Comparison of ENCODE assay signal across 11 cellular contexts in the genomic region with DNA sequence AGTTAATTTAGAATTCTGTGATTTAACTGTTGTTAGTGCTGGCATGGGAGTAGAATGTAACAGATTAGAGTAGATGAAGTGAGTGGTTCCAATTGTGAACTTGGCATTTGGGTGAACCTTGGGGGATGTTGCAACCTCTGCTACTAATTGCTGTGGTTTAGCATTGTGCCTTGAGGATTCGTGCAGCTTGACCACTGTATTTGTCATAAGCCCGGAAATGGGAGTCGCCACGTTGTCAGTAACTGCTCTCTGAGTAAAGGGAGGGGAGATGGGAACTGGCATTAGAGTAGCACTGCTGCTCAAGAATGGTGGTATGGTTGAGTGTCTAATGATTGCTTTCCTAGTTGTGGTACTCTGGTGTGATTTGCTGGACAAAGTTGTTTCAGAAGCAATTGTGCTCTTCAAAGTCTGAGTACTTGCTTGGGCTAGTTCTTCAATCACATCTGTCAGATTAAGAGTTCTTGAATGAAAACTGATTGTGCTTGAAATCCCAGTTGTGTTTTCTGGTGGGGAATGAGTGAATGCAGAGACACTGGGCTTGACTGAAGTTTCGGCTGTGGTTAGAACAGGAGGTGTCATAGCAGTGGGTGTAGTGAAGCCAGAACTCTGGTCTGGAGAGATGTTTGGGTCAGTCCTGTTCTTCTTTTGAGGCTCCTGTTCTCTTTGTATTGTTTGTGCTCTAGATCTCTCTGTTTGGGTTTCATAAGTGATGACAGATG. TPM values are rescaled to one million over a fixed set of nuclear protein-coding genes. Genes with fewer than 3 reads are reported as not detected.
DNase-seq lines count a peak whose midpoint lies in the region; ATAC-seq and TF ChIP-seq lines count a peak whose summit lies in the region.
"Had no signal": no experiment of that assay in that cellular context is flagged by ENCODE, and none has a peak within 500 bp of the region (broad histone marks: within the 10 kb centered on the region; RNA-seq: fewer than 3 reads in every experiment).

No MANE protein-coding gene starts in this region.

- no peak overlapping the region for H3K56ac ChIP-seq in mesendoderm (ENCODE audit: low read length)

- TF ChIP-seq CTCF in mammary epithelial cell (conservative IDR thresholded peaks at IDR 0.05 in 1 of 2, IDR thresholded peaks at IDR 0.05 in 1 of 2; ENCODE audit: extremely low read depth in 1 of 2, insufficient read depth in 1 of 2, low read depth in 1 of 2, low read length in 2 of 2) = no peak

- no peak overlapping the region for H3K18ac ChIP-seq in mesendoderm (ENCODE audit: low read length)

- H3K4me2 ChIP-seq in mammary epithelial cell (ENCODE audit: insufficient read depth, low read depth, low read length) = no peak overlapping the region
- H3K4me2 ChIP-seq in mesendoderm (ENCODE audit: low read length) = no peak overlapping the region

- H3K79me1 ChIP-seq in mesendoderm (ENCODE audit: low read length) = no peaks in the 10 kb centered on the region

- H3K79me2 ChIP-seq in mammary epithelial cell (ENCODE audit: insufficient read depth, low read length) = no peaks in the 10 kb centered on the region
- H3K79me2 ChIP-seq in mesendoderm (ENCODE audit: control insufficient read depth, insufficient read depth, low read length) = no peaks in the 10 kb centered on the region

- H2AFZ ChIP-seq in mammary epithelial cell (ENCODE audit: low read depth, low read length) = no peak overlapping the region

- no peak overlapping the region for H3K27ac Mint-ChIP-seq in naive thymus-derived CD4-positive, alpha-beta T cell
- H3K27ac Mint-ChIP-seq: activated naive CD4-positive, alpha-beta T cell treated with anti-CD3 and anti-CD28 coated beads, Interleukin-2, amount 50 U/mL, for 24 hours had no signal

- peaks cover 20% of the 10 kb centered on the region for H3K27me3 ChIP-seq in mammary epithelial cell (ENCODE audit: insufficient read depth, low read length)
- H3K27me3 ChIP-seq in naive thymus-derived CD4-positive, alpha-beta T cell (ENCODE audit: control insufficient read depth in 2 of 2, insufficient read depth in 2 of 2, low read length in 2 of 2) = no peaks in the 10 kb centered on the region
- no peaks in the 10 kb centered on the region for H3K27me3 ChIP-seq in mesendoderm (ENCODE audit: insufficient read depth, low read length, poor library complexity)

- H2BK5ac ChIP-seq in mesendoderm (ENCODE audit: low read length) = no peak overlapping the region

- H2AK5ac ChIP-seq in mesendoderm (ENCODE audit: low read length) = no peak overlapping the region

- H3K4me3 ChIP-seq in mammary epithelial cell (replicated peaks in 1 of 3; ENCODE audit: insufficient read depth in 1 of 3, low read depth in 2 of 3, low read length in 3 of 3) = no peak overlapping the region
- no peak overlapping the region for H3K4me3 ChIP-seq in naive thymus-derived CD4-positive, alpha-beta T cell (ENCODE audit: low read length)
- H3K4me3 ChIP-seq in mesendoderm (ENCODE audit: low read length) = no peak overlapping the region

- 18% methylated on average over 5 of the region's 5 CpGs for WGBS in mammary epithelial cell (ENCODE audit: low coverage, missing lambda C conversion rate)
- no CpG with 5 or more reads among the region's 5 CpGs for WGBS in mesendoderm (ENCODE audit: extremely low coverage, insufficient coverage, low lambda C conversion rate)

- no peak overlapping the region for H2BK15ac ChIP-seq in mesendoderm (replicated peaks; ENCODE audit: low read depth)

- no peak overlapping the region for H3K23ac ChIP-seq in mesendoderm (ENCODE audit: low read length)

- BruUV-seq in mammary epithelial cell (replicated peaks; lab: Mats Ljungman, UMichigan) = no TSS peak

- no peak overlapping the region for H4K5ac ChIP-seq in mesendoderm (ENCODE audit: low read length)

- ATAC-seq in naive thymus-derived CD4-positive, alpha-beta T cell = peak; percentile 67

- H3K36me3 Mint-ChIP-seq in naive thymus-derived CD4-positive, alpha-beta T cell = no peaks in the 10 kb centered on the region
- H3K36me3 Mint-ChIP-seq: activated naive CD4-positive, alpha-beta T cell treated with anti-CD3 and anti-CD28 coated beads, Interleukin-2, amount 50 U/mL, for 24 hours had no signal

- DNase-seq in EL (peak; percentile 92), NCI-H226 (peak; percentile 77), mammary epithelial cell (peak; percentile 85), NCI-H2029 (lab: John Stamatoyannopoulos, UW) (no peak), mesendoderm (no peak), NCI-H2227 (lab: John Stamatoyannopoulos, UW; ENCODE audit: unreplicated experiment) (no peak)
- DNase-seq in naive thymus-derived CD4-positive, alpha-beta T cell = no peak
- DNase-seq in activated CD8-positive, alpha-beta memory T cell treated with anti-CD3 and anti-CD28 coated beads, Interleukin-2, amount 50 U/mL, for 4 hours = no peak
- DNase-seq: posterior cingulate gyrus had no signal

- CTCF ChIA-PET in mammary epithelial cell (lab: Charles Lee; ENCODE audit: low non-redundant PET) = no interaction called here
- CTCF ChIA-PET in naive thymus-derived CD4-positive, alpha-beta T cell (lab: Charles Lee) = no interaction called here

- no peak overlapping the region for H2BK120ac ChIP-seq in mesendoderm (ENCODE audit: low read depth, low read length)

- H4K20me1 ChIP-seq in mammary epithelial cell (ENCODE audit: insufficient read depth, low read length) = no peaks in the 10 kb centered on the region

- no peaks in the 10 kb centered on the region for H3K9me3 ChIP-seq in mammary epithelial cell (replicated peaks; ENCODE audit: insufficient read depth, low read length)
- H3K9me3 ChIP-seq in naive thymus-derived CD4-positive, alpha-beta T cell (ENCODE audit: control insufficient read depth in 2 of 3, low read length in 3 of 3) = no peaks in the 10 kb centered on the region

- POLR2A ChIA-PET in naive thymus-derived CD4-positive, alpha-beta T cell (lab: Charles Lee) = no interaction called here

- intact Hi-C loops in mammary epithelial cell (cut with micrococcal nuclease) = loop anchor here (10.0 kb wide), 1 partner anchor 1019 kb away; no protein-coding TSS in a partner anchor
- intact Hi-C loops in naive thymus-derived CD4-positive, alpha-beta T cell (cut with micrococcal nuclease) = no loop called here

- dilution Hi-C loops in mammary epithelial cell (cut with HindIII; ENCODE audit: low sequenced_read_pairs) = no loop called here

- H3K4ac ChIP-seq in mesendoderm (ENCODE audit: low read depth, low read length) = no peak overlapping the region

- H3K4me1 Mint-ChIP-seq in naive thymus-derived CD4-positive, alpha-beta T cell = peaks cover 0 to 2% (median 0%) of the 10 kb centered on the region in 7 donors
- H3K4me1 Mint-ChIP-seq: activated naive CD4-positive, alpha-beta T cell treated with anti-CD3 and anti-CD28 coated beads, Interleukin-2, amount 50 U/mL, for 24 hours had no signal

- H4K8ac ChIP-seq in mesendoderm (ENCODE audit: low read depth, low read length) = no peak overlapping the region

- H3K9me3 Mint-ChIP-seq in naive thymus-derived CD4-positive, alpha-beta T cell = peaks cover 0 to 5% (median 0%) of the 10 kb centered on the region in 11 donors
- H3K9me3 Mint-ChIP-seq: activated naive CD4-positive, alpha-beta T cell treated with anti-CD3 and anti-CD28 coated beads, Interleukin-2, amount 50 U/mL, for 24 hours had no signal

- H3K27ac ChIP-seq in mammary epithelial cell (ENCODE audit: insufficient read depth, low read depth, low read length) (no peak overlapping the region), mesendoderm (ENCODE audit: low read depth, low read length) (no peak overlapping the region)
- H3K27ac ChIP-seq in naive thymus-derived CD4-positive, alpha-beta T cell (ENCODE audit: low read depth, low read length) = no peak overlapping the region

- no peak overlapping the region for H3K9ac ChIP-seq in mammary epithelial cell (ENCODE audit: insufficient read depth, low read length)
- H3K9ac ChIP-seq in mesendoderm (ENCODE audit: low read length) = no peak overlapping the region

- no peak overlapping the region for H3K4me3 Mint-ChIP-seq in naive thymus-derived CD4-positive, alpha-beta T cell
- H3K4me3 Mint-ChIP-seq: activated naive CD4-positive, alpha-beta T cell treated with anti-CD3 and anti-CD28 coated beads, Interleukin-2, amount 50 U/mL, for 24 hours had no signal

- no peaks in the 10 kb centered on the region for H3K36me3 ChIP-seq in mammary epithelial cell (ENCODE audit: insufficient read depth, low read length)
- no peaks in the 10 kb centered on the region for H3K36me3 ChIP-seq in naive thymus-derived CD4-positive, alpha-beta T cell (ENCODE audit: control insufficient read depth in 2 of 3, insufficient read depth in 3 of 3, low read length in 3 of 3)
- no peaks in the 10 kb centered on the region for H3K36me3 ChIP-seq in mesendoderm (ENCODE audit: control insufficient read depth, insufficient read depth, low read length)

- in situ Hi-C loops in mammary epithelial cell (cut with MboI; ENCODE audit: low sequenced_read_pairs in 2 of 2) = loop anchor here (10.0 to 25.0 kb wide), 2 partner anchors 392 to 469 kb away; no protein-coding TSS in a partner anchor

- H3K4me1 ChIP-seq in mammary epithelial cell (ENCODE audit: insufficient read depth, low read length) (peaks cover 12% of the 10 kb centered on the region), mesendoderm (ENCODE audit: control insufficient read depth, low read depth, low read length) (peaks cover under 1% of the 10 kb centered on the region)
- H3K4me1 ChIP-seq in naive thymus-derived CD4-positive, alpha-beta T cell (ENCODE audit: control insufficient read depth in 2 of 2, insufficient read depth in 2 of 2, low read length in 2 of 2) = no peaks in the 10 kb centered on the region

- peaks cover 5 to 30% (median 20%) of the 10 kb centered on the region in 5 donors for H3K27me3 Mint-ChIP-seq in naive thymus-derived CD4-positive, alpha-beta T cell

RNA-seq across cellular contexts. Expression of gene IGSF10, which starts 15.4 kb away (rescaled TPM):
- under 1 TPM in 1 of 2 donors, not detected in 1; under 0.01 TPM for total RNA-seq in mammary epithelial cell
- not detected for polyA plus RNA-seq in mammary epithelial cell
- not detected for polyA minus RNA-seq in mammary epithelial cell
- total RNA-seq in naive thymus-derived CD4-positive, alpha-beta T cell = 1 to 10 TPM in 1 of 5 experiments, not detected in 4; 2.8 TPM
- polyA plus RNA-seq in naive thymus-derived CD4-positive, alpha-beta T cell = not detected
- polyA plus RNA-seq in mesendoderm (2013, experiment 1 of 2) = 0.74 TPM
- polyA plus RNA-seq in mesendoderm (2013, experiment 2 of 2) = 0.62 TPM
- total RNA-seq: OCI-LY7 had no signal

Comparison
In these comparisons a context has a peak if more than half of its experiments do, and no peak if none do; other contexts are left out.
1. DNase-seq: peak in EL (single experiment), NCI-H226 (single experiment) and mammary epithelial cell (single experiment); none in naive thymus-derived CD4-positive, alpha-beta T cell (0 of 9), activated CD8-positive, alpha-beta memory T cell treated with anti-CD3 and anti-CD28 coated beads, Interleukin-2, amount 50 U/mL, for 4 hours (single experiment), NCI-H2029 (single experiment), mesendoderm (single experiment) and NCI-H2227 (single experiment).